In genomic region chr5:172906436-172906835, GRCh38 we compare ENCODE assay signal across 9 cellular contexts. TPM values are rescaled to one million over a fixed set of nuclear protein-coding genes. Genes with fewer than 3 reads are reported as not detected.
DNase-seq lines count a peak whose midpoint lies in the region; ATAC-seq, FAIRE-seq and TF ChIP-seq lines count a peak whose summit lies in the region.
"Had no signal": no experiment of that assay in that cellular context is flagged by ENCODE, and none has a peak within 500 bp of the region (broad histone marks: within the 10 kb centered on the region; RNA-seq: fewer than 3 reads in every experiment).

No MANE protein-coding gene starts in this region.

- TF ChIP-seq CTCF in breast epithelium (IDR thresholded peaks at IDR 0.05) (no peak), gastrocnemius medialis (IDR thresholded peaks at IDR 0.05 in 4 of 5, conservative IDR thresholded peaks at IDR 0.05 in 1 of 5) (no peak)

- H3K4me1 Mint-ChIP-seq in T-helper 17 cell = peaks cover 9% of the 10 kb centered on the region

- ATAC-seq in GM18502 (IDR thresholded peaks at IDR 0.05; ENCODE audit: poor library complexity, unreplicated experiment) (peak; percentile 84), HG02798 (IDR thresholded peaks at IDR 0.05; ENCODE audit: poor library complexity, unreplicated experiment) (peak; percentile 45), gastrocnemius medialis (no peak), T-helper 17 cell (no peak)

- no peak for TF ChIP-seq POLR2A in breast epithelium (IDR thresholded peaks at IDR 0.05)
- TF ChIP-seq POLR2A in gastrocnemius medialis (IDR thresholded peaks at IDR 0.05) = no peak

- H3K4me3 ChIP-seq in breast epithelium (no peak overlapping the region), gastrocnemius medialis (no peak overlapping the region)

- H3K36me3 Mint-ChIP-seq in T-helper 17 cell (ENCODE audit: low read depth) = peaks cover 7% of the 10 kb centered on the region

- H3K27ac Mint-ChIP-seq in T-helper 17 cell = no peak overlapping the region

- H3K9me3 ChIP-seq in breast epithelium (no peaks in the 10 kb centered on the region), gastrocnemius medialis (no peaks in the 10 kb centered on the region), T-helper 17 cell (ENCODE audit: control insufficient read depth, low read length, poor library complexity, severe bottlenecking) (no peaks in the 10 kb centered on the region)

- H3K4me1 ChIP-seq in breast epithelium (peaks cover 0 to 21% of the 10 kb centered on the region in 2 donors), gastrocnemius medialis (peaks cover 47 to 53% of the 10 kb centered on the region in 2 donors)

- H3K27me3 ChIP-seq in breast epithelium (no peaks in the 10 kb centered on the region), gastrocnemius medialis (no peaks in the 10 kb centered on the region)

- H3K36me3 ChIP-seq in breast epithelium = no peaks in the 10 kb centered on the region
- H3K36me3 ChIP-seq in gastrocnemius medialis = peaks cover 0 to 7% of the 10 kb centered on the region in 2 donors

- DNase-seq in breast epithelium (ENCODE audit: low spot score in 2 of 2) (no peak), gastrocnemius medialis (no peak), middle frontal gyrus (ENCODE audit: extremely low spot score, low spot score) (no peak), T-helper 17 cell (no peak), urothelium cell line (ENCODE audit: low spot score) (no peak), epidermal melanocyte (ENCODE audit: insufficient read length, low spot score) (no peak)
- DNase-seq: activated T-cell treated with anti-CD3 and anti-CD28 coated beads for 4 hours had no signal

- in situ Hi-C loops in gastrocnemius medialis (cut with MboI; ENCODE audit: low sequenced_read_pairs in 4 of 4) = loop anchor here in 1 of 4 donors (10.0 kb wide), 1 partner anchor 72 kb away; the partner anchor contains the start of gene ERGIC1

- intact Hi-C loops in breast epithelium (cut with DNase I; ENCODE audit: low total_unique reads) (loop anchor here (10.0 kb wide), 1 partner anchor 132 kb away; the partner anchor contains the start of gene DUSP1), gastrocnemius medialis (cut with DNase I; ENCODE audit: low total_unique reads) (no loop called here)

- H3K4me3 Mint-ChIP-seq in T-helper 17 cell = no peak overlapping the region

- no peak for FAIRE-seq in urothelium cell line (lab: Jason Lieb, UNC)

- H3K27ac ChIP-seq in breast epithelium = peak overlapping the region; percentile 92 to 98
- H3K27ac ChIP-seq in gastrocnemius medialis = peak overlapping the region; percentile 85 to 94 (median 92)

- no peaks in the 10 kb centered on the region for H3K27me3 Mint-ChIP-seq in T-helper 17 cell

RNA-seq across cellular contexts. Expression of gene RPL26L1, which starts 52.8 kb away (rescaled TPM):
- total RNA-seq in breast epithelium = 10 to 100 TPM; 21.4 to 34.1 (median 22.0) TPM
- total RNA-seq in gastrocnemius medialis = 10 to 100 TPM; 24.8 to 50.4 (median 41.5) TPM
- 10 to 100 TPM; 13.9 to 17.7 TPM for total RNA-seq in T-helper 17 cell

Comparison
In these comparisons a context has a peak if more than half of its experiments do, and no peak if none do; other contexts are left out.
1. ATAC-seq: peak in GM18502 (single experiment) and HG02798 (single experiment); none in gastrocnemius medialis (0 of 2) and T-helper 17 cell (single experiment).